ENCODE assay signal across 2 cellular contexts in the genomic region with DNA sequence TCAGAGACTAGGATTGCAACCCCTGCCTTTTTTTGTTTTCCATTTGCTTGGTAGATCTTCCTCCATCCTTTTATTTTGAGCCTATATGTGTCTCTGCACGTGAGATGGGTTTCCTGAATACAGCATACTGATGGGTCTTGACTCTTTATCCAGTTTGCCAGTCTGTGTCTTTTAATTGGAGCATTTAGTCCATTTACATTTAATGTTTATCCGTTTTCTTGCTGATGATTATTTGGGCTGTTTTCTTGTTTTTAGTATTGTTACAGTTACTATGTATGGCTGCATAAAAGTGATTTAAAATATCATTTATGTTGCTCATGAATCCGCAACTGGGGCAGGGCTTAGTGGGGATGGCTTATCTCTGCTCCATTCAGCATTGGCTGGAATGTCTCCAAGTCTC.
DNase-seq lines count a peak whose midpoint lies in the region; ATAC-seq, FAIRE-seq and TF ChIP-seq lines count a peak whose summit lies in the region.
"Not testable (repeated sequence)": the region's sequence is repeated elsewhere in the genome, so short reads cannot be mapped to it uniquely, and the experiment has no call there.

No MANE protein-coding gene starts in this region.

- H3K27ac ChIP-seq in HEK293 (ENCODE audit: extremely low read depth, low read depth, low read length); K562 (ENCODE audit: extremely low read depth, low read depth, low read length): not testable (repeated sequence)

- H3K9me3 ChIP-seq in HEK293 (ENCODE audit: control insufficient read depth, insufficient read depth, low read depth, low read length); K562 (replicated peaks; ENCODE audit: control insufficient read depth, insufficient read depth, low read depth, low read length): not testable (repeated sequence)

- CTCF ChIA-PET in HEK293 (lab: Yijun Ruan, JAX); K562 (lab: Yijun Ruan, JAX; ENCODE audit: low intra/inter-chr PET ratio): not testable (repeated sequence)

- not testable (repeated sequence) for BruUV-seq in K562 (replicated peaks; lab: Mats Ljungman, UMichigan)

- ATAC-seq in K562: not testable (repeated sequence)

- not testable (repeated sequence) for H4K20me1 ChIP-seq in K562 (replicated peaks; ENCODE audit: control insufficient read depth, insufficient read depth, low read length)

- not testable (repeated sequence) for DNase-seq in K562 (ENCODE audit: extremely low read depth in 1 of 4, low spot score in 3 of 4)

- TF ChIP-seq CTCF in HEK293 (tag by site-specific recombination; IDR thresholded peaks at IDR 0.05); K562 (IDR thresholded peaks at IDR 0.05 in 2 of 3, conservative IDR thresholded peaks at IDR 0.05 in 1 of 3; ENCODE audit: insufficient read depth in 2 of 3, low read depth in 1 of 3, low read length in 3 of 3): not testable (repeated sequence)

- H2AFZ ChIP-seq in K562 (ENCODE audit: low read depth, low read length): not testable (repeated sequence)

- not testable (repeated sequence) for TF ChIP-seq POLR2A in K562 (conservative IDR thresholded peaks at IDR 0.05)

- not testable (repeated sequence) for H3K79me2 ChIP-seq in K562 (ENCODE audit: control insufficient read depth, insufficient read depth, low read length)

- not testable (repeated sequence) for H3K4me1 ChIP-seq in HEK293 (ENCODE audit: control insufficient read depth, insufficient read depth, low read length); K562 (replicated peaks in 1 of 2; ENCODE audit: control insufficient read depth in 2 of 2, insufficient read depth in 2 of 2, low read length in 2 of 2)

- not testable (repeated sequence) for H3K4me2 ChIP-seq in K562 (ENCODE audit: insufficient read depth, low read length)

- intact Hi-C loops in K562 (cut with micrococcal nuclease): not testable (repeated sequence)

- H3K36me3 ChIP-seq in HEK293 (ENCODE audit: control insufficient read depth in 2 of 2, insufficient read depth in 1 of 2, low read length in 2 of 2); K562 (ENCODE audit: control insufficient read depth, insufficient read depth, low read length): not testable (repeated sequence)

- not testable (repeated sequence) for H3K9ac ChIP-seq in K562 (ENCODE audit: insufficient read depth in 1 of 2, low read depth in 2 of 2, low read length in 2 of 2)

- H3K27me3 ChIP-seq in K562 (ENCODE audit: control insufficient read depth in 2 of 2, insufficient read depth in 2 of 2, low read length in 2 of 2): not testable (repeated sequence)

- POLR2A ChIA-PET in HEK293 (lab: Yijun Ruan, JAX); K562 (lab: Yijun Ruan, JAX): not testable (repeated sequence)

- not testable (repeated sequence) for TF ChIP-seq EP300 in K562 (IDR thresholded peaks at IDR 0.05; ENCODE audit: low read length)

- TF ChIP-seq RAD21 in K562 (CRISPR knock-in tag; conservative IDR thresholded peaks at IDR 0.05 in 1 of 2, IDR thresholded peaks at IDR 0.05 in 1 of 2): not testable (repeated sequence)

- 8% methylated on average over 2 of the region's 3 CpGs for WGBS in K562 (ENCODE audit: insufficient coverage, low coverage, missing lambda C conversion rate)

- H3K9me1 ChIP-seq in K562 (ENCODE audit: control insufficient read depth, insufficient read depth, low read length): not testable (repeated sequence)

- in situ Hi-C loops in K562 (cut with MboI): not testable (repeated sequence)

- not testable (repeated sequence) for H3K4me3 ChIP-seq in HEK293 (ENCODE audit: low read depth, low read length); K562

- not testable (repeated sequence) for FAIRE-seq in K562 (lab: Jason Lieb, UNC)

TF ChIP-seq in HEK293, 187 proteins besides CTCF, POLR2A, EP300 and RAD21:
- TF ChIP-seq ZNF529 (tag by site-specific recombination; IDR thresholded peaks at IDR 0.05; ENCODE audit: insufficient replicate concordance): peak; percentile 77
TF ChIP-seq in HEK293: peak in this region for 1; not testable (repeated sequence) for 186.

TF ChIP-seq in K562, 482 proteins besides CTCF, POLR2A, EP300 and RAD21:
- TF ChIP-seq ZNF354B (CRISPR knock-in tag; IDR thresholded peaks at IDR 0.05) (peak; percentile 89), ZNF507 (tag; conservative IDR thresholded peaks at IDR 0.05) (peak; percentile 96)
